In the genomic region with DNA sequence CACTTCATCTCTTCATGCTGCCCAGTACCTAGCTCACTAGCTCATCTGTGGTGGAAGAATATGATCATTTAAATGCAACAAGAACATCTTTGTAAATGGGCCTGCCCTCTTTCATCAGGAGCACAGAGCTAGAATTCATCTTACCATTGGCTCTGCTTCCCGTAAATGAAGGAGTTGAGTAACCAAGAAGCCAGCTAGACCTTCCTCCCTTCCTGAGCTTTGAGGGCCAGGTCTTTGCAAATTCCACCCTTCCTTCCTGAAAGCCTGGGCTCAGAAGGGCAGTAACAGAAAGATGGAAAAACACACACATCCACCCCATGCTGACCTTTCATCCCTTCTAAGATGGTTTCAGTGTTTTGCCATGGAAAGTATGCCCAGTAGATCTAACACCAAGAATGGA, we compare ENCODE assay signal across 1 cellular context.
TF ChIP-seq lines count a peak whose summit lies in the region.

No MANE protein-coding gene starts in this region.

TF ChIP-seq in HepG2, 621 proteins besides CTCF, POLR2A, EP300 and RAD21:
- TF ChIP-seq, protein P1, sequence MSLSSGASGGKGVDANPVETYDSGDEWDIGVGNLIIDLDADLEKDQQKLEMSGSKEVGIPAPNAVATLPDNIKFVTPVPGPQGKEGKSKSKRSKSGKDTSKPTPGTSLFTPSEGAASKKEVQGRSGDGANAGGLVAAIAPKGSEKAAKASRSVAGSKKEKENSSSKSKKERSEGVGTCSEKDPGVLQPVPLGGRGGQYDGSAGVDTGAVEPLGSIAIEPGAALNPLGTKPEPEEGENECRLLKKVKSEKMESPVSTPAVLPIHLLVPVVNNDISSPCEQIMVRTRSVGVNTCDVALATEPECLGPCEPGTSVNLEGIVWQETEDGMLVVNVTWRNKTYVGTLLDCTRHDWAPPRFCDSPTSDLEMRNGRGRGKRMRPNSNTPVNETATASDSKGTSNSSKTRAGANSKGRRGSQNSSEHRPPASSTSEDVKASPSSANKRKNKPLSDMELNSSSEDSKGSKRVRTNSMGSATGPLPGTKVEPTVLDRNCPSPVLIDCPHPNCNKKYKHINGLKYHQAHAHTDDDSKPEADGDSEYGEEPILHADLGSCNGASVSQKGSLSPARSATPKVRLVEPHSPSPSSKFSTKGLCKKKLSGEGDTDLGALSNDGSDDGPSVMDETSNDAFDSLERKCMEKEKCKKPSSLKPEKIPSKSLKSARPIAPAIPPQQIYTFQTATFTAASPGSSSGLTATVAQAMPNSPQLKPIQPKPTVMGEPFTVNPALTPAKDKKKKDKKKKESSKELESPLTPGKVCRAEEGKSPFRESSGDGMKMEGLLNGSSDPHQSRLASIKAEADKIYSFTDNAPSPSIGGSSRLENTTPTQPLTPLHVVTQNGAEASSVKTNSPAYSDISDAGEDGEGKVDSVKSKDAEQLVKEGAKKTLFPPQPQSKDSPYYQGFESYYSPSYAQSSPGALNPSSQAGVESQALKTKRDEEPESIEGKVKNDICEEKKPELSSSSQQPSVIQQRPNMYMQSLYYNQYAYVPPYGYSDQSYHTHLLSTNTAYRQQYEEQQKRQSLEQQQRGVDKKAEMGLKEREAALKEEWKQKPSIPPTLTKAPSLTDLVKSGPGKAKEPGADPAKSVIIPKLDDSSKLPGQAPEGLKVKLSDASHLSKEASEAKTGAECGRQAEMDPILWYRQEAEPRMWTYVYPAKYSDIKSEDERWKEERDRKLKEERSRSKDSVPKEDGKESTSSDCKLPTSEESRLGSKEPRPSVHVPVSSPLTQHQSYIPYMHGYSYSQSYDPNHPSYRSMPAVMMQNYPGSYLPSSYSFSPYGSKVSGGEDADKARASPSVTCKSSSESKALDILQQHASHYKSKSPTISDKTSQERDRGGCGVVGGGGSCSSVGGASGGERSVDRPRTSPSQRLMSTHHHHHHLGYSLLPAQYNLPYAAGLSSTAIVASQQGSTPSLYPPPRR (CRISPR knock-in tag; IDR thresholded peaks at IDR 0.05; ENCODE audit: borderline replicate concordance), result no peak
- no peak for TF ChIP-seq ZNF430 (CRISPR knock-in tag; IDR thresholded peaks at IDR 0.05)
- no peak for TF ChIP-seq POLR2AphosphoS2 (IDR thresholded peaks at IDR 0.05; ENCODE audit: low read depth, low read length)
- no peak for TF ChIP-seq ZBTB26 (CRISPR knock-in tag; IDR thresholded peaks at IDR 0.05; ENCODE audit: borderline replicate concordance)
- no peak for TF ChIP-seq KAT2B (IDR thresholded peaks at IDR 0.05; ENCODE audit: borderline replicate concordance, low read depth, low read length)
- peak; percentile 18; the same call in 1 of the 2 replicates for TF ChIP-seq HNF4A (CRISPR knock-in tag; IDR thresholded peaks at IDR 0.05)
- no peak for TF ChIP-seq ZNF891 (CRISPR knock-in tag; IDR thresholded peaks at IDR 0.05)
- TF ChIP-seq KLF11 (CRISPR knock-in tag; IDR thresholded peaks at IDR 0.05), result no peak
- no peak for TF ChIP-seq SETDB1 (CRISPR knock-in tag; IDR thresholded peaks at IDR 0.05; ENCODE audit: borderline replicate concordance)
- TF ChIP-seq, protein P2, sequence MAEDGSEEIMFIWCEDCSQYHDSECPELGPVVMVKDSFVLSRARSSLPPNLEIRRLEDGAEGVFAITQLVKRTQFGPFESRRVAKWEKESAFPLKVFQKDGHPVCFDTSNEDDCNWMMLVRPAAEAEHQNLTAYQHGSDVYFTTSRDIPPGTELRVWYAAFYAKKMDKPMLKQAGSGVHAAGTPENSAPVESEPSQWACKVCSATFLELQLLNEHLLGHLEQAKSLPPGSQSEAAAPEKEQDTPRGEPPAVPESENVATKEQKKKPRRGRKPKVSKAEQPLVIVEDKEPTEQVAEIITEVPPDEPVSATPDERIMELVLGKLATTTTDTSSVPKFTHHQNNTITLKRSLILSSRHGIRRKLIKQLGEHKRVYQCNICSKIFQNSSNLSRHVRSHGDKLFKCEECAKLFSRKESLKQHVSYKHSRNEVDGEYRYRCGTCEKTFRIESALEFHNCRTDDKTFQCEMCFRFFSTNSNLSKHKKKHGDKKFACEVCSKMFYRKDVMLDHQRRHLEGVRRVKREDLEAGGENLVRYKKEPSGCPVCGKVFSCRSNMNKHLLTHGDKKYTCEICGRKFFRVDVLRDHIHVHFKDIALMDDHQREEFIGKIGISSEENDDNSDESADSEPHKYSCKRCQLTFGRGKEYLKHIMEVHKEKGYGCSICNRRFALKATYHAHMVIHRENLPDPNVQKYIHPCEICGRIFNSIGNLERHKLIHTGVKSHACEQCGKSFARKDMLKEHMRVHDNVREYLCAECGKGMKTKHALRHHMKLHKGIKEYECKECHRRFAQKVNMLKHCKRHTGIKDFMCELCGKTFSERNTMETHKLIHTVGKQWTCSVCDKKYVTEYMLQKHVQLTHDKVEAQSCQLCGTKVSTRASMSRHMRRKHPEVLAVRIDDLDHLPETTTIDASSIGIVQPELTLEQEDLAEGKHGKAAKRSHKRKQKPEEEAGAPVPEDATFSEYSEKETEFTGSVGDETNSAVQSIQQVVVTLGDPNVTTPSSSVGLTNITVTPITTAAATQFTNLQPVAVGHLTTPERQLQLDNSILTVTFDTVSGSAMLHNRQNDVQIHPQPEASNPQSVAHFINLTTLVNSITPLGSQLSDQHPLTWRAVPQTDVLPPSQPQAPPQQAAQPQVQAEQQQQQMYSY (CRISPR knock-in tag; IDR thresholded peaks at IDR 0.05), result peak; percentile 58; the same call in 1 of the 2 replicates
- peak; percentile 61 for TF ChIP-seq POGZ (CRISPR knock-in tag; IDR thresholded peaks at IDR 0.05)
- TF ChIP-seq, protein P3, sequence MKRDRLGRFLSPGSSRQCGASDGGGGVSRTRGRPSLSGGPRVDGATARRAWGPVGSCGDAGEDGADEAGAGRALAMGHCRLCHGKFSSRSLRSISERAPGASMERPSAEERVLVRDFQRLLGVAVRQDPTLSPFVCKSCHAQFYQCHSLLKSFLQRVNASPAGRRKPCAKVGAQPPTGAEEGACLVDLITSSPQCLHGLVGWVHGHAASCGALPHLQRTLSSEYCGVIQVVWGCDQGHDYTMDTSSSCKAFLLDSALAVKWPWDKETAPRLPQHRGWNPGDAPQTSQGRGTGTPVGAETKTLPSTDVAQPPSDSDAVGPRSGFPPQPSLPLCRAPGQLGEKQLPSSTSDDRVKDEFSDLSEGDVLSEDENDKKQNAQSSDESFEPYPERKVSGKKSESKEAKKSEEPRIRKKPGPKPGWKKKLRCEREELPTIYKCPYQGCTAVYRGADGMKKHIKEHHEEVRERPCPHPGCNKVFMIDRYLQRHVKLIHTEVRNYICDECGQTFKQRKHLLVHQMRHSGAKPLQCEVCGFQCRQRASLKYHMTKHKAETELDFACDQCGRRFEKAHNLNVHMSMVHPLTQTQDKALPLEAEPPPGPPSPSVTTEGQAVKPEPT (CRISPR knock-in tag; IDR thresholded peaks at IDR 0.05; ENCODE audit: low read depth), result no peak
- no peak for TF ChIP-seq MAFG (CRISPR knock-in tag; IDR thresholded peaks at IDR 0.05)
